In genomic region chr5:132887326-132887725, GRCh38 we compare ENCODE assay signal across 13 cellular contexts.
"Had no signal": no experiment of that assay in that cellular context is flagged by ENCODE, and none has a peak within 500 bp of the region (broad histone marks: within the 10 kb centered on the region; RNA-seq: fewer than 3 reads in every experiment).

No MANE protein-coding gene starts in this region.

- H3K9me3 Mint-ChIP-seq: activated CD4-positive, alpha-beta memory T cell treated with anti-CD3 and anti-CD28 coated beads, Interleukin-2, amount 10 ng/mL, durations not matched to agents 7 days and 5 days; natural killer cell; type B pancreatic cell had no signal

- H3K27me3 Mint-ChIP-seq: activated CD4-positive, alpha-beta memory T cell treated with anti-CD3 and anti-CD28 coated beads, Interleukin-2, amount 10 ng/mL, durations not matched to agents 7 days and 5 days; type B pancreatic cell had no signal

- ATAC-seq: gastrocnemius medialis, lower lobe of right lung, natural killer cell, sciatic nerve had no signal

- H3K4me3 Mint-ChIP-seq: activated CD4-positive, alpha-beta memory T cell treated with anti-CD3 and anti-CD28 coated beads, Interleukin-2, amount 10 ng/mL, durations not matched to agents 7 days and 5 days; natural killer cell; type B pancreatic cell had no signal

- H3K27ac Mint-ChIP-seq: activated CD4-positive, alpha-beta memory T cell treated with anti-CD3 and anti-CD28 coated beads, Interleukin-2, amount 10 ng/mL, durations not matched to agents 7 days and 5 days had no signal

- DNase-seq: activated CD4-positive, alpha-beta memory T cell treated with anti-CD3 and anti-CD28 coated beads, Interleukin-2, amount 10 ng/mL, durations not matched to agents 7 days and 5 days; activated naive CD4-positive, alpha-beta T cell treated with Interleukin-2 at 50 U/mL for 16 hours; brain microvascular endothelial cell; gastrocnemius medialis; kidney; lower lobe of right lung; natural killer cell; nucleus accumbens; stimulated activated CD4-positive, alpha-beta T cell treated with anti-CD3 and anti-CD28 coated beads, Interleukin-12 subunit alpha, Interleukin-12 subunit beta, amount 100 ng/mL, for 4 hours; stimulated activated naive CD4-positive, alpha-beta T cell; T-helper 9 cell had no signal
